Comparison of ENCODE assay signal across 8 cellular contexts in genomic region chr1:91500756-91501526, GRCh38. TPM values are rescaled to one million over a fixed set of nuclear protein-coding genes. Genes with fewer than 3 reads are reported as not detected.
A peak's percentile ranks its signal among the peaks of the same experiment; 100 is the strongest.
DNase-seq lines count a peak whose midpoint lies in the region; ATAC-seq and TF ChIP-seq lines count a peak whose summit lies in the region.

TSS of gene CDC7 (plus strand) at chr1:91500851. CDS start at chr1:91501717, 866 bp downstream.

- no peak within 1 kb of the TSS for H3K27ac Mint-ChIP-seq in neural crest cell (ENCODE audit: unreplicated experiment)

- no peaks in the 10 kb centered on the region for H3K9me3 Mint-ChIP-seq in neural crest cell

- H3K36me3 Mint-ChIP-seq in neural crest cell (ENCODE audit: low read depth) = peaks cover 4% of the 10 kb centered on the region

- H3K4me1 ChIP-seq in RWPE2 (ENCODE audit: insufficient read depth, poor library complexity, severe bottlenecking) (peaks cover 15% of the 10 kb centered on the region), stomach smooth muscle (ENCODE audit: control insufficient read depth, insufficient read depth, low read length) (peaks cover 2% of the 10 kb centered on the region)

- H3K4me3 ChIP-seq in LNCaP clone FGC (ENCODE audit: low read depth, low read length) (peak within 1 kb of the TSS; percentile 77), RWPE2 (ENCODE audit: severe bottlenecking) (peak within 1 kb of the TSS; percentile 52), foreskin fibroblast (ENCODE audit: low read depth in 1 of 2, low read length in 2 of 2) (peak within 1 kb of the TSS; percentile 54 to 90), stomach smooth muscle (ENCODE audit: low read length in 2 of 2) (peak within 1 kb of the TSS; percentile 79 to 88)

- H3K9me3 ChIP-seq in RWPE2 (ENCODE audit: severe bottlenecking) = no peaks in the 10 kb centered on the region
- H3K9me3 ChIP-seq in stomach smooth muscle (ENCODE audit: control insufficient read depth in 2 of 2, low read length in 2 of 2) = no peaks in the 10 kb centered on the region

- no peaks in the 10 kb centered on the region for H3K27me3 Mint-ChIP-seq in neural crest cell (ENCODE audit: low read depth)

- TF ChIP-seq CTCF in LNCaP clone FGC (IDR thresholded peaks at IDR 0.05; ENCODE audit: control insufficient read depth, extremely low read depth, insufficient read depth) (peak; percentile 52), RWPE2 (IDR thresholded peaks at IDR 0.05; ENCODE audit: poor library complexity, severe bottlenecking) (peak; percentile 73), foreskin fibroblast (IDR thresholded peaks at IDR 0.05; ENCODE audit: low read depth, low read length) (peak; percentile 43), neural crest cell (conservative IDR thresholded peaks at IDR 0.05) (peak; percentile 75)

- H3K27me3 ChIP-seq in RWPE2 (ENCODE audit: insufficient read depth, poor library complexity, severe bottlenecking) = no peaks in the 10 kb centered on the region
- no peaks in the 10 kb centered on the region for H3K27me3 ChIP-seq in stomach smooth muscle (ENCODE audit: control insufficient read depth in 1 of 2, insufficient read depth in 2 of 2, low read length in 2 of 2)

- DNase-seq in G401 (ENCODE audit: low spot score) (peak; percentile 91), H4 (ENCODE audit: low spot score) (peak; percentile 77), LNCaP clone FGC (ENCODE audit: low read depth) (peak; percentile 51), RWPE2 (ENCODE audit: low spot score) (peak; percentile 84), foreskin fibroblast (peak; percentile 85 to 95), neural crest cell (ENCODE audit: low read depth, low spot score) (peak; percentile 95)
- peak; percentile 95 for DNase-seq in activated effector memory CD4-positive, alpha-beta T cell treated with anti-CD3 and anti-CD28 coated beads, Interleukin-2, amount 50 U/mL, for 16 hours

- peak within 1 kb of the TSS; percentile 69 to 71 for H3K9ac ChIP-seq in stomach smooth muscle (ENCODE audit: low read length in 2 of 2)

- H3K27ac ChIP-seq in RWPE2 (ENCODE audit: poor library complexity, severe bottlenecking) (peak within 1 kb of the TSS; percentile 86), stomach smooth muscle (ENCODE audit: low read length) (peak within 1 kb of the TSS; percentile 72)

- ATAC-seq in RWPE2 (ENCODE audit: low read depth) = peak; percentile 80

- H3K36me3 ChIP-seq in RWPE2 (ENCODE audit: low read depth) (peaks cover 38% of the 10 kb centered on the region), stomach smooth muscle (ENCODE audit: control insufficient read depth in 2 of 2, insufficient read depth in 2 of 2, low read length in 2 of 2) (no peaks in the 10 kb centered on the region)

- in situ Hi-C loops in G401 (cut with HindIII; ENCODE audit: low sequenced_read_pairs) = no loop called here

- peaks cover 36% of the 10 kb centered on the region for H3K4me1 Mint-ChIP-seq in neural crest cell

- no peak within 1 kb of the TSS for H3K4me3 Mint-ChIP-seq in neural crest cell

RNA-seq across cellular contexts. Expression of gene CDC7, which starts in this region (rescaled TPM):
- total RNA-seq in G401 (2014; rRNA removed; shearing (Covaris generic)) = 31.4 and 40.8 TPM in 2 replicates
- total RNA-seq in H4 (2014; rRNA removed; shearing (Covaris generic)) = 13.6 and 14.3 TPM in 2 replicates
- total RNA-seq in neural crest cell = 62.8 and 64.8 TPM in 2 replicates

Comparison
In these comparisons a context has a peak if more than half of its experiments do, and no peak if none do; other contexts are left out.
1. Peak in every context shown above with its lines: DNase-seq, ATAC-seq, H3K4me3 ChIP-seq and H3K27ac ChIP-seq.